ENCODE assay signal across 1 cellular context in genomic region chr16:24745791-24746190, GRCh38.
TF ChIP-seq lines count a peak whose summit lies in the region.

No MANE protein-coding gene starts in this region.

TF ChIP-seq in K562, 482 proteins besides CTCF, POLR2A, EP300 and RAD21:
- TF ChIP-seq RB1 (IDR thresholded peaks at IDR 0.05; ENCODE audit: low read depth) (no peak), ZNF512 (tag; IDR thresholded peaks at IDR 0.05) (0 out of 2 replicates have a peak, but pooled peaks have one; percentile 29)
